In the genomic region with DNA sequence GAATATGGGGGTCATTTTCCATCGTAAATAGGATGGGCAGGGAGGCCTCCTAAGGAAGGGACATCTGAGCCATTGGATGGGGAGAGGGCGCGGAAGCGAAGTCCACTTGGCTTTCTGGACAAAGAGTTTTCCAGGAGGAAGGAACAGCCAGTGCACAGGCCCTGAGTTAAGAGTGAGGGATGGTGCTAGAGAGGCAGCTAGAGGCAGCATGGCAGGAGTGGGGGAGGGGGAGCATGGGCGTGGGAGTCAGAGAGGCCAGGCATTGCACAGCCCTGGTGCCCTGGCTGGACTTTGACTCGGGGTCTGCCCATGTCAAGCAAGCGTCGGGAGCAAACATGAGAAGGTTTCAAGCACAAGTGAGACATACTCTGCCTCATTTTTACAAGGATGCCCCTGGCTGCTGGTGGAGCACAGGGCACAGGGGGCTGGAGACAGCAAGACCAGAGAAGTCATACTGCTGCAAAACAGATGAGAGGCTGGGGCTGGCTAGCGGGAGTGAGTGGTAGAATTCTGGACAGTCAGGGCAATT, we compare ENCODE assay signal across 1 cellular context.
TF ChIP-seq lines count a peak whose summit lies in the region.

No MANE protein-coding gene starts in this region.

TF ChIP-seq in HepG2, 621 proteins besides CTCF, POLR2A, EP300 and RAD21 (continued from another document and continues in another):
- TF ChIP-seq, protein P1, sequence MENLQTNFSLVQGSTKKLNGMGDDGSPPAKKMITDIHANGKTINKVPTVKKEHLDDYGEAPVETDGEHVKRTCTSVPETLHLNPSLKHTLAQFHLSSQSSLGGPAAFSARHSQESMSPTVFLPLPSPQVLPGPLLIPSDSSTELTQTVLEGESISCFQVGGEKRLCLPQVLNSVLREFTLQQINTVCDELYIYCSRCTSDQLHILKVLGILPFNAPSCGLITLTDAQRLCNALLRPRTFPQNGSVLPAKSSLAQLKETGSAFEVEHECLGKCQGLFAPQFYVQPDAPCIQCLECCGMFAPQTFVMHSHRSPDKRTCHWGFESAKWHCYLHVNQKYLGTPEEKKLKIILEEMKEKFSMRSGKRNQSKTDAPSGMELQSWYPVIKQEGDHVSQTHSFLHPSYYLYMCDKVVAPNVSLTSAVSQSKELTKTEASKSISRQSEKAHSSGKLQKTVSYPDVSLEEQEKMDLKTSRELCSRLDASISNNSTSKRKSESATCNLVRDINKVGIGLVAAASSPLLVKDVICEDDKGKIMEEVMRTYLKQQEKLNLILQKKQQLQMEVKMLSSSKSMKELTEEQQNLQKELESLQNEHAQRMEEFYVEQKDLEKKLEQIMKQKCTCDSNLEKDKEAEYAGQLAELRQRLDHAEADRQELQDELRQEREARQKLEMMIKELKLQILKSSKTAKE (CRISPR knock-in tag; IDR thresholded peaks at IDR 0.05; ENCODE audit: borderline replicate concordance): peak; percentile 73; the same call in 1 of the 2 replicates
- peak; percentile 72; the same call in 1 of the 2 replicates for TF ChIP-seq JUNB (CRISPR knock-in tag; IDR thresholded peaks at IDR 0.05; ENCODE audit: borderline replicate concordance)
- TF ChIP-seq, protein P2, sequence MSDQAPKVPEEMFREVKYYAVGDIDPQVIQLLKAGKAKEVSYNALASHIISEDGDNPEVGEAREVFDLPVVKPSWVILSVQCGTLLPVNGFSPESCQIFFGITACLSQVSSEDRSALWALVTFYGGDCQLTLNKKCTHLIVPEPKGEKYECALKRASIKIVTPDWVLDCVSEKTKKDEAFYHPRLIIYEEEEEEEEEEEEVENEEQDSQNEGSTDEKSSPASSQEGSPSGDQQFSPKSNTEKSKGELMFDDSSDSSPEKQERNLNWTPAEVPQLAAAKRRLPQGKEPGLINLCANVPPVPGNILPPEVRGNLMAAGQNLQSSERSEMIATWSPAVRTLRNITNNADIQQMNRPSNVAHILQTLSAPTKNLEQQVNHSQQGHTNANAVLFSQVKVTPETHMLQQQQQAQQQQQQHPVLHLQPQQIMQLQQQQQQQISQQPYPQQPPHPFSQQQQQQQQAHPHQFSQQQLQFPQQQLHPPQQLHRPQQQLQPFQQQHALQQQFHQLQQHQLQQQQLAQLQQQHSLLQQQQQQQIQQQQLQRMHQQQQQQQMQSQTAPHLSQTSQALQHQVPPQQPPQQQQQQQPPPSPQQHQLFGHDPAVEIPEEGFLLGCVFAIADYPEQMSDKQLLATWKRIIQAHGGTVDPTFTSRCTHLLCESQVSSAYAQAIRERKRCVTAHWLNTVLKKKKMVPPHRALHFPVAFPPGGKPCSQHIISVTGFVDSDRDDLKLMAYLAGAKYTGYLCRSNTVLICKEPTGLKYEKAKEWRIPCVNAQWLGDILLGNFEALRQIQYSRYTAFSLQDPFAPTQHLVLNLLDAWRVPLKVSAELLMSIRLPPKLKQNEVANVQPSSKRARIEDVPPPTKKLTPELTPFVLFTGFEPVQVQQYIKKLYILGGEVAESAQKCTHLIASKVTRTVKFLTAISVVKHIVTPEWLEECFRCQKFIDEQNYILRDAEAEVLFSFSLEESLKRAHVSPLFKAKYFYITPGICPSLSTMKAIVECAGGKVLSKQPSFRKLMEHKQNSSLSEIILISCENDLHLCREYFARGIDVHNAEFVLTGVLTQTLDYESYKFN (CRISPR knock-in tag; conservative IDR thresholded peaks at IDR 0.05): peak; percentile 93
- no peak for TF ChIP-seq RFX5 (IDR thresholded peaks at IDR 0.05; ENCODE audit: low read depth, low read length)
- peak; percentile 57 for TF ChIP-seq TEAD3 (CRISPR knock-in tag; optimal IDR thresholded peaks at IDR 0.05; ENCODE audit: borderline replicate concordance)
- TF ChIP-seq ZNF263 (CRISPR knock-in tag; IDR thresholded peaks at IDR 0.05): peak; percentile 25; the same call in 1 of the 2 replicates
- TF ChIP-seq ZSCAN9 (CRISPR knock-in tag; IDR thresholded peaks at IDR 0.05; ENCODE audit: borderline replicate concordance): peak; percentile 41; the same call in 1 of the 2 replicates
- TF ChIP-seq BRD4 (CRISPR knock-in tag; IDR thresholded peaks at IDR 0.05): peak; percentile 83
- 0 out of 2 replicates have a peak, but pooled peaks have one; percentile 49 for TF ChIP-seq ZNF333 (CRISPR knock-in tag; IDR thresholded peaks at IDR 0.05; ENCODE audit: borderline replicate concordance)
- TF ChIP-seq ZNF713 (CRISPR knock-in tag; IDR thresholded peaks at IDR 0.05): no peak
- TF ChIP-seq SYNCRIP (IDR thresholded peaks at IDR 0.05; ENCODE audit: insufficient read depth, low read depth, low read length): no peak
- TF ChIP-seq, protein P3, sequence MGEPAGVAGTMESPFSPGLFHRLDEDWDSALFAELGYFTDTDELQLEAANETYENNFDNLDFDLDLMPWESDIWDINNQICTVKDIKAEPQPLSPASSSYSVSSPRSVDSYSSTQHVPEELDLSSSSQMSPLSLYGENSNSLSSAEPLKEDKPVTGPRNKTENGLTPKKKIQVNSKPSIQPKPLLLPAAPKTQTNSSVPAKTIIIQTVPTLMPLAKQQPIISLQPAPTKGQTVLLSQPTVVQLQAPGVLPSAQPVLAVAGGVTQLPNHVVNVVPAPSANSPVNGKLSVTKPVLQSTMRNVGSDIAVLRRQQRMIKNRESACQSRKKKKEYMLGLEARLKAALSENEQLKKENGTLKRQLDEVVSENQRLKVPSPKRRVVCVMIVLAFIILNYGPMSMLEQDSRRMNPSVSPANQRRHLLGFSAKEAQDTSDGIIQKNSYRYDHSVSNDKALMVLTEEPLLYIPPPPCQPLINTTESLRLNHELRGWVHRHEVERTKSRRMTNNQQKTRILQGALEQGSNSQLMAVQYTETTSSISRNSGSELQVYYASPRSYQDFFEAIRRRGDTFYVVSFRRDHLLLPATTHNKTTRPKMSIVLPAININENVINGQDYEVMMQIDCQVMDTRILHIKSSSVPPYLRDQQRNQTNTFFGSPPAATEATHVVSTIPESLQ (CRISPR knock-in tag; conservative IDR thresholded peaks at IDR 0.05): no peak
- peak; percentile 36 for TF ChIP-seq PRPF4 (IDR thresholded peaks at IDR 0.05; ENCODE audit: low read depth, low read length, poor library complexity, severe bottlenecking)
- TF ChIP-seq SKI (IDR thresholded peaks at IDR 0.05; ENCODE audit: partially characterized antibody): peak; percentile 75
- TF ChIP-seq ZNF790 (CRISPR knock-in tag; IDR thresholded peaks at IDR 0.05; ENCODE audit: borderline replicate concordance): no peak
- TF ChIP-seq ZNF30 (CRISPR knock-in tag; IDR thresholded peaks at IDR 0.05): no peak
- no peak for TF ChIP-seq ZNF703 (CRISPR knock-in tag; IDR thresholded peaks at IDR 0.05; ENCODE audit: borderline replicate concordance)
- TF ChIP-seq FOXA3 (CRISPR knock-in tag; IDR thresholded peaks at IDR 0.05): peak; percentile 71
- no peak for TF ChIP-seq ZBTB1 (CRISPR knock-in tag; IDR thresholded peaks at IDR 0.05; ENCODE audit: borderline replicate concordance)
- TF ChIP-seq KLF16 (CRISPR knock-in tag; IDR thresholded peaks at IDR 0.05): peak in 1 of 2 experiments; percentile 58; a peak in 1 of 4 replicates
- TF ChIP-seq ZNF570 (CRISPR knock-in tag; IDR thresholded peaks at IDR 0.05; ENCODE audit: borderline replicate concordance): no peak
- peak; percentile 79 for TF ChIP-seq TGIF2 (CRISPR knock-in tag; IDR thresholded peaks at IDR 0.05)
- 0 out of 2 replicates have a peak, but pooled peaks have one; percentile 26 for TF ChIP-seq SMAD3 (CRISPR knock-in tag; IDR thresholded peaks at IDR 0.05)
- TF ChIP-seq HNRNPL (IDR thresholded peaks at IDR 0.05; ENCODE audit: low read depth, low read length): peak; percentile 99
- no peak; the same call in 1 of the 2 replicates for TF ChIP-seq FOXK1 (CRISPR knock-in tag; IDR thresholded peaks at IDR 0.05; ENCODE audit: borderline replicate concordance, low read depth)
- no peak for TF ChIP-seq KAT2B (IDR thresholded peaks at IDR 0.05; ENCODE audit: borderline replicate concordance, low read depth, low read length)
- TF ChIP-seq NR2F6 (IDR thresholded peaks at IDR 0.05): peak; percentile 84
- TF ChIP-seq NR2F6 (CRISPR knock-in tag; IDR thresholded peaks at IDR 0.05): peak; percentile 92
- peak; percentile 57 for TF ChIP-seq MED8 (CRISPR knock-in tag; IDR thresholded peaks at IDR 0.05; ENCODE audit: insufficient replicate concordance)
- TF ChIP-seq, protein P4, sequence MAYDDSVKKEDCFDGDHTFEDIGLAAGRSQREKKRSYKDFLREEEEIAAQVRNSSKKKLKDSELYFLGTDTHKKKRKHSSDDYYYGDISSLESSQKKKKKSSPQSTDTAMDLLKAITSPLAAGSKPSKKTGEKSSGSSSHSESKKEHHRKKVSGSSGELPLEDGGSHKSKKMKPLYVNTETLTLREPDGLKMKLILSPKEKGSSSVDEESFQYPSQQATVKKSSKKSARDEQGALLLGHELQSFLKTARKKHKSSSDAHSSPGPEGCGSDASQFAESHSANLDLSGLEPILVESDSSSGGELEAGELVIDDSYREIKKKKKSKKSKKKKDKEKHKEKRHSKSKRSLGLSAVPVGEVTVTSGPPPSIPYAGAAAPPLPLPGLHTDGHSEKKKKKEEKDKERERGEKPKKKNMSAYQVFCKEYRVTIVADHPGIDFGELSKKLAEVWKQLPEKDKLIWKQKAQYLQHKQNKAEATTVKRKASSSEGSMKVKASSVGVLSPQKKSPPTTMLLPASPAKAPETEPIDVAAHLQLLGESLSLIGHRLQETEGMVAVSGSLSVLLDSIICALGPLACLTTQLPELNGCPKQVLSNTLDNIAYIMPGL (CRISPR knock-in tag; IDR thresholded peaks at IDR 0.05; ENCODE audit: borderline replicate concordance in 1 of 2, low read depth in 1 of 2): no peak
- no peak for TF ChIP-seq YEATS2 (CRISPR knock-in tag; IDR thresholded peaks at IDR 0.05; ENCODE audit: borderline replicate concordance)
- TF ChIP-seq, protein P5, sequence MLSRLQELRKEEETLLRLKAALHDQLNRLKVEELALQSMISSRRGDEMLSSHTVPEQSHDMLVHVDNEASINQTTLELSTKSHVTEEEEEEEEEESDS (CRISPR knock-in tag; IDR thresholded peaks at IDR 0.05; ENCODE audit: borderline replicate concordance): no peak
- TF ChIP-seq CBX1 (IDR thresholded peaks at IDR 0.05; ENCODE audit: low read depth): no peak
- TF ChIP-seq ZNF121 (CRISPR knock-in tag; IDR thresholded peaks at IDR 0.05): peak; percentile 33; the same call in 1 of the 2 replicates
- peak; percentile 39; the same call in 1 of the 2 replicates for TF ChIP-seq ELF3 (CRISPR knock-in tag; IDR thresholded peaks at IDR 0.05)
- TF ChIP-seq MBD4 (IDR thresholded peaks at IDR 0.05; ENCODE audit: borderline replicate concordance, low read length): no peak
- TF ChIP-seq XRCC5 (optimal IDR thresholded peaks at IDR 0.05; ENCODE audit: low read length): peak; percentile 79
- peak; percentile 21; the same call in 1 of the 2 replicates for TF ChIP-seq ZNF670 (CRISPR knock-in tag; IDR thresholded peaks at IDR 0.05; ENCODE audit: borderline replicate concordance)
- TF ChIP-seq, protein P6, sequence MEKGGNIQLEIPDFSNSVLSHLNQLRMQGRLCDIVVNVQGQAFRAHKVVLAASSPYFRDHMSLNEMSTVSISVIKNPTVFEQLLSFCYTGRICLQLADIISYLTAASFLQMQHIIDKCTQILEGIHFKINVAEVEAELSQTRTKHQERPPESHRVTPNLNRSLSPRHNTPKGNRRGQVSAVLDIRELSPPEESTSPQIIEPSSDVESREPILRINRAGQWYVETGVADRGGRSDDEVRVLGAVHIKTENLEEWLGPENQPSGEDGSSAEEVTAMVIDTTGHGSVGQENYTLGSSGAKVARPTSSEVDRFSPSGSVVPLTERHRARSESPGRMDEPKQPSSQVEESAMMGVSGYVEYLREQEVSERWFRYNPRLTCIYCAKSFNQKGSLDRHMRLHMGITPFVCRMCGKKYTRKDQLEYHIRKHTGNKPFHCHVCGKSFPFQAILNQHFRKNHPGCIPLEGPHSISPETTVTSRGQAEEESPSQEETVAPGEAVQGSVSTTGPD (CRISPR knock-in tag; IDR thresholded peaks at IDR 0.05): 0 out of 2 replicates have a peak, but pooled peaks have one; percentile 60
- TF ChIP-seq KLF12 (CRISPR knock-in tag; IDR thresholded peaks at IDR 0.05; ENCODE audit: borderline replicate concordance): no peak
- TF ChIP-seq, protein P7, sequence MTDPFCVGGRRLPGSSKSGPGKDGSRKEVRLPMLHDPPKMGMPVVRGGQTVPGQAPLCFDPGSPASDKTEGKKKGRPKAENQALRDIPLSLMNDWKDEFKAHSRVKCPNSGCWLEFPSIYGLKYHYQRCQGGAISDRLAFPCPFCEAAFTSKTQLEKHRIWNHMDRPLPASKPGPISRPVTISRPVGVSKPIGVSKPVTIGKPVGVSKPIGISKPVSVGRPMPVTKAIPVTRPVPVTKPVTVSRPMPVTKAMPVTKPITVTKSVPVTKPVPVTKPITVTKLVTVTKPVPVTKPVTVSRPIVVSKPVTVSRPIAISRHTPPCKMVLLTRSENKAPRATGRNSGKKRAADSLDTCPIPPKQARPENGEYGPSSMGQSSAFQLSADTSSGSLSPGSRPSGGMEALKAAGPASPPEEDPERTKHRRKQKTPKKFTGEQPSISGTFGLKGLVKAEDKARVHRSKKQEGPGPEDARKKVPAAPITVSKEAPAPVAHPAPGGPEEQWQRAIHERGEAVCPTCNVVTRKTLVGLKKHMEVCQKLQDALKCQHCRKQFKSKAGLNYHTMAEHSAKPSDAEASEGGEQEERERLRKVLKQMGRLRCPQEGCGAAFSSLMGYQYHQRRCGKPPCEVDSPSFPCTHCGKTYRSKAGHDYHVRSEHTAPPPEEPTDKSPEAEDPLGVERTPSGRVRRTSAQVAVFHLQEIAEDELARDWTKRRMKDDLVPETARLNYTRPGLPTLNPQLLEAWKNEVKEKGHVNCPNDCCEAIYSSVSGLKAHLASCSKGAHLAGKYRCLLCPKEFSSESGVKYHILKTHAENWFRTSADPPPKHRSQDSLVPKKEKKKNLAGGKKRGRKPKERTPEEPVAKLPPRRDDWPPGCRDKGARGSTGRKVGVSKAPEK (CRISPR knock-in tag; IDR thresholded peaks at IDR 0.05; ENCODE audit: borderline replicate concordance): 0 out of 2 replicates have a peak, but pooled peaks have one; percentile 79
- no peak for TF ChIP-seq ZMAT3 (CRISPR knock-in tag; conservative IDR thresholded peaks at IDR 0.05)
- peak; percentile 85 for TF ChIP-seq HOXA3 (CRISPR knock-in tag; IDR thresholded peaks at IDR 0.05)
- no peak for TF ChIP-seq ZNF550 (CRISPR knock-in tag; IDR thresholded peaks at IDR 0.05; ENCODE audit: borderline replicate concordance)
- TF ChIP-seq HNRNPK (IDR thresholded peaks at IDR 0.05; ENCODE audit: low read depth, low read length, poor library complexity, severe bottlenecking): no peak
- peak; percentile 77; the same call in 1 of the 2 replicates for TF ChIP-seq SP5 (CRISPR knock-in tag; IDR thresholded peaks at IDR 0.05; ENCODE audit: borderline replicate concordance, low read depth)
- no peak for TF ChIP-seq CAMTA2 (CRISPR knock-in tag; IDR thresholded peaks at IDR 0.05; ENCODE audit: borderline replicate concordance)
- peak; percentile 73 for TF ChIP-seq RXRB (CRISPR knock-in tag; IDR thresholded peaks at IDR 0.05; ENCODE audit: borderline replicate concordance)
- no peak for TF ChIP-seq RBM22 (optimal IDR thresholded peaks at IDR 0.05; ENCODE audit: low read length)
- no peak for TF ChIP-seq ZSCAN22 (CRISPR knock-in tag; IDR thresholded peaks at IDR 0.05)
- TF ChIP-seq ZSCAN12 (CRISPR knock-in tag; IDR thresholded peaks at IDR 0.05): no peak
- TF ChIP-seq ZNF547 (CRISPR knock-in tag; IDR thresholded peaks at IDR 0.05): no peak; the same call in 1 of the 2 replicates
- TF ChIP-seq, protein P8, sequence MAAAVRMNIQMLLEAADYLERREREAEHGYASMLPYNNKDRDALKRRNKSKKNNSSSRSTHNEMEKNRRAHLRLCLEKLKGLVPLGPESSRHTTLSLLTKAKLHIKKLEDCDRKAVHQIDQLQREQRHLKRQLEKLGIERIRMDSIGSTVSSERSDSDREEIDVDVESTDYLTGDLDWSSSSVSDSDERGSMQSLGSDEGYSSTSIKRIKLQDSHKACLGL (CRISPR knock-in tag; IDR thresholded peaks at IDR 0.05): peak; percentile 67; the same call in 1 of the 2 replicates
